23 cellular contexts compared by ENCODE assay signal in the genomic region with DNA sequence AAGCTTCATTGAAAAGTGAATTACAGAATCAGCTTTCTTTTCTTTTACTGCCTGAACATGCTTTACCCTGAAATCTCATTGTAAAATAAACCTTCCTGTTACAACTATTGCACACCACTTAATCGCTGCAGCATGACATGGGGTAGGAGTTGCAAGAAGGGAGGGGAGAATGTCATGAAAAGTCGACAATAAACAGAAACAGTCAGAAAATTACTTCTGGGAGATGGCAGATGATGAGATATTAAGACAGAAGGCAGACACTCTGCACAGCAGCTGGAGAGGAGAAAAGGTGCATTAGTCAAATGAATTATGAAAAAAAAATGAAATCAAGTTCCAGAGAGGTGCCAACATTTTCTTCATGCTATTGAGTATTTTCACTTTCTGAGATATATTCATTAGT.
"Had no signal": no experiment of that assay in that cellular context is flagged by ENCODE, and none has a peak within 500 bp of the region (broad histone marks: within the 10 kb centered on the region; RNA-seq: fewer than 3 reads in every experiment).

No MANE protein-coding gene starts in this region.

- ATAC-seq: activated CD8-positive, alpha-beta T cell treated with anti-CD3 and anti-CD28 coated beads for 36 hours; activated T-cell treated with anti-CD3 and anti-CD28 coated beads, Interleukin-2, amount 50 U/mL, for 4 hours; activated T-helper 17 cell treated with anti-CD3 and anti-CD28 coated beads, Interleukin-2, amount 50 U/mL, for 72 hours; naive thymus-derived CD4-positive, alpha-beta T cell; right cardiac atrium; upper lobe of right lung had no signal

- H3K36me3 ChIP-seq: esophagus muscularis mucosa, suprapubic skin, tibial artery, upper lobe of right lung had no signal

- H3K9me3 ChIP-seq: esophagus muscularis mucosa, suprapubic skin, tibial artery, upper lobe of right lung had no signal

- H3K27me3 ChIP-seq: esophagus muscularis mucosa, suprapubic skin, tibial artery, upper lobe of right lung had no signal

- DNase-seq: activated B cell treated with CpG ODN at 0.5 μM for 24 hours; activated CD4-positive, alpha-beta T cell treated with anti-CD3 and anti-CD28 coated beads, Interleukin-2, amount 50 U/mL, for 1 hour; activated CD8-positive, alpha-beta T cell treated with anti-CD3 and anti-CD28 coated beads for 36 hours; activated gamma-delta T cell treated with Interleukin-2 at 50 U/mL for 16 hours; activated naive CD4-positive, alpha-beta T cell treated with anti-CD3 and anti-CD28 coated beads, Interleukin-2, amount 50 U/mL, for 16 hours; activated T-cell treated with anti-CD3 and anti-CD28 coated beads, Interleukin-2, amount 50 U/mL, for 4 hours; amygdala; central memory CD4-positive, alpha-beta T cell; endodermal cell; foreskin melanocyte; mammary epithelial cell; midbrain; naive thymus-derived CD4-positive, alpha-beta T cell; occipital lobe; right cardiac atrium; stimulated activated CD4-positive, alpha-beta T cell treated with anti-CD3 and anti-CD28 coated beads, Interleukin-15, amount 100 ng/mL, for 24 hours; stimulated activated CD4-positive, alpha-beta T cell treated with anti-CD3 and anti-CD28 coated beads, Interleukin-2, amount 100 ng/mL, for 24 hours; stimulated activated naive CD4-positive, alpha-beta T cell; tibial artery; upper lobe of right lung had no signal

- H3K27ac ChIP-seq: esophagus muscularis mucosa, suprapubic skin, tibial artery, upper lobe of right lung had no signal

- H3K4me1 ChIP-seq: suprapubic skin, upper lobe of right lung had no signal

- H3K4me3 ChIP-seq: esophagus muscularis mucosa, suprapubic skin, tibial artery, upper lobe of right lung had no signal
